ENCODE assay signal across 8 cellular contexts in genomic region chr2:23460228-23460627, GRCh38.
DNase-seq lines count a peak whose midpoint lies in the region; ATAC-seq and TF ChIP-seq lines count a peak whose summit lies in the region.

No MANE protein-coding gene starts in this region.

- TF ChIP-seq CTCF in astrocyte of the cerebellum (IDR thresholded peaks at IDR 0.05; ENCODE audit: low read depth, low read length, missing control alignments) (peak; percentile 65), parathyroid adenoma (IDR thresholded peaks at IDR 0.05) (peak; percentile 25)

- no peaks in the 10 kb centered on the region for H3K27me3 ChIP-seq in parathyroid adenoma (ENCODE audit: control insufficient read depth, insufficient read depth, low read length)

- no peak overlapping the region for H3K27ac ChIP-seq in parathyroid adenoma

- H3K4me3 ChIP-seq in astrocyte of the cerebellum (ENCODE audit: low read depth, low read length) (no peak overlapping the region), parathyroid adenoma (ENCODE audit: low read depth, low read length) (no peak overlapping the region)

- no peak overlapping the region for H2AFZ ChIP-seq in parathyroid adenoma

- ATAC-seq in HG02981 (IDR thresholded peaks at IDR 0.05; ENCODE audit: unreplicated experiment) = peak; percentile 48
- ATAC-seq in left cardiac atrium = no peak

- no peaks in the 10 kb centered on the region for H3K9me3 ChIP-seq in parathyroid adenoma (ENCODE audit: control insufficient read depth, low read length)

- no peaks in the 10 kb centered on the region for H3K79me2 ChIP-seq in parathyroid adenoma

- H3K4me2 ChIP-seq in parathyroid adenoma (ENCODE audit: low read length) = no peak overlapping the region

- peak; percentile 14 for DNase-seq in DMS 273 (lab: John Stamatoyannopoulos, UW; ENCODE audit: unreplicated experiment)
- no peak for DNase-seq in DMS 273 treated with DMSO at 0.1 percent for 48 hours (lab: John Stamatoyannopoulos, UW)
- DNase-seq in astrocyte of the cerebellum (ENCODE audit: low read depth) = no peak
- DNase-seq in activated CD8-positive, alpha-beta memory T cell treated with anti-CD3 and anti-CD28 coated beads for 24 hours = no peak
- DNase-seq in left cardiac atrium = no peak
- DNase-seq in OCI-M2 (lab: John Stamatoyannopoulos, UW; ENCODE audit: unreplicated experiment) = no peak

- no peaks in the 10 kb centered on the region for H3K4me1 ChIP-seq in parathyroid adenoma

- in situ Hi-C loops in astrocyte of the cerebellum (cut with HindIII; ENCODE audit: low sequenced_read_pairs) = no loop called here

- H3K9ac ChIP-seq in parathyroid adenoma = no peak overlapping the region

- intact Hi-C loops in left cardiac atrium (cut with DNase I) = no loop called here

- H3K36me3 ChIP-seq in parathyroid adenoma (ENCODE audit: control insufficient read depth, insufficient read depth, low read length) = no peaks in the 10 kb centered on the region
